ENCODE assay signal across 8 cellular contexts in genomic region chrX:54044877-54045328, GRCh38. TPM values are rescaled to one million over a fixed set of nuclear protein-coding genes. Genes with fewer than 3 reads are reported as not detected.
DNase-seq lines count a peak whose midpoint lies in the region; TF ChIP-seq lines count a peak whose summit lies in the region.

No MANE protein-coding gene starts in this region.

- no peak for TF ChIP-seq POLR2A in erythroblast (IDR thresholded peaks at IDR 0.05; ENCODE audit: low read length)

- peak overlapping the region; percentile 51 for H3K4me3 ChIP-seq in GM12865 (ENCODE audit: low read depth, low read length)
- H3K4me3 ChIP-seq in LNCaP clone FGC (ENCODE audit: low read depth, low read length), result peak overlapping the region; percentile 48
- H3K4me3 ChIP-seq in mammary epithelial cell (replicated peaks in 1 of 3; ENCODE audit: insufficient read depth in 1 of 3, low read depth in 2 of 3, low read length in 3 of 3), result peak overlapping the region; percentile 32 to 49 (median 47)

- H3K79me2 ChIP-seq in mammary epithelial cell (ENCODE audit: insufficient read depth, low read length), result peaks cover 13% of the 10 kb centered on the region

- DNase-seq in GM12865 (ENCODE audit: low read depth) (no peak), LNCaP clone FGC (ENCODE audit: low read depth) (no peak), mammary epithelial cell (no peak), mesothelial cell of epicardium (ENCODE audit: low spot score in 2 of 2, unreplicated experiment in 2 of 2) (no peak), dedifferentiated amniotic fluid mesenchymal stem cell (ENCODE audit: extremely low spot score) (no peak), GM13977 (ENCODE audit: low spot score) (no peak), activated gamma-delta T cell (lab: John Stamatoyannopoulos, UW) (no peak), erythroblast (lab: John Stamatoyannopoulos, UW) (no peak)

- H3K4me2 ChIP-seq in mammary epithelial cell (ENCODE audit: insufficient read depth, low read depth, low read length), result peak overlapping the region; percentile 79

- in situ Hi-C loops in mammary epithelial cell (cut with MboI; ENCODE audit: low sequenced_read_pairs in 2 of 2), result loop anchor here in 1 of 2 donors (25.0 kb wide), 1 partner anchor 142 kb away; the partner anchor contains the start of gene FAM120C
- in situ Hi-C loops in GM13977 (cut with MboI; ENCODE audit: low pct_unique_long_range_greater_than_20kb, low sequenced_read_pairs, unreplicated experiment), result no loop called here

- peak overlapping the region; percentile 73 for H3K27ac ChIP-seq in mammary epithelial cell (ENCODE audit: insufficient read depth, low read depth, low read length)

- no peaks in the 10 kb centered on the region for H3K27me3 ChIP-seq in mammary epithelial cell (ENCODE audit: insufficient read depth, low read length)

- H3K9ac ChIP-seq in mammary epithelial cell (ENCODE audit: insufficient read depth, low read length), result peak overlapping the region; percentile 62

- TF ChIP-seq CTCF in GM12865 (IDR thresholded peaks at IDR 0.05; ENCODE audit: insufficient read depth, low read depth, low read length, missing control alignments), result no peak
- no peak for TF ChIP-seq CTCF in LNCaP clone FGC (IDR thresholded peaks at IDR 0.05; ENCODE audit: control insufficient read depth, extremely low read depth, insufficient read depth)
- TF ChIP-seq CTCF in mammary epithelial cell (conservative IDR thresholded peaks at IDR 0.05 in 1 of 2, IDR thresholded peaks at IDR 0.05 in 1 of 2; ENCODE audit: extremely low read depth in 1 of 2, insufficient read depth in 1 of 2, low read depth in 1 of 2, low read length in 2 of 2), result no peak
- TF ChIP-seq CTCF in mesothelial cell of epicardium (IDR thresholded peaks at IDR 0.05; ENCODE audit: unreplicated experiment), result no peak
- TF ChIP-seq CTCF in GM13977 (IDR thresholded peaks at IDR 0.05; ENCODE audit: extremely low read depth, insufficient read depth, missing control alignments), result no peak

- H4K20me1 ChIP-seq in mammary epithelial cell (ENCODE audit: insufficient read depth, low read length), result no peaks in the 10 kb centered on the region

- no peaks in the 10 kb centered on the region for H3K9me3 ChIP-seq in mammary epithelial cell (replicated peaks; ENCODE audit: insufficient read depth, low read length)

- peak overlapping the region; percentile 90 for H3K4me3 Mint-ChIP-seq in mesothelial cell of epicardium

- peaks cover 15% of the 10 kb centered on the region for H3K4me1 Mint-ChIP-seq in mesothelial cell of epicardium

- peaks cover 7% of the 10 kb centered on the region for H3K36me3 ChIP-seq in mammary epithelial cell (ENCODE audit: insufficient read depth, low read length)

- CTCF ChIA-PET in mammary epithelial cell (lab: Charles Lee; ENCODE audit: low non-redundant PET), result interaction anchor here (0.7 kb wide), 1 partner anchor 737 kb away, joined by 6 read pairs; no protein-coding TSS in a partner anchor

- 48% methylated on average over 10 of the region's 10 CpGs for WGBS in mammary epithelial cell (ENCODE audit: low coverage, missing lambda C conversion rate)

- dilution Hi-C loops in mammary epithelial cell (cut with HindIII; ENCODE audit: low sequenced_read_pairs), result no loop called here

- BruUV-seq in mammary epithelial cell (replicated peaks; lab: Mats Ljungman, UMichigan), result TSS peak; percentile 78

- peaks cover 8% of the 10 kb centered on the region for H3K4me1 ChIP-seq in mammary epithelial cell (ENCODE audit: insufficient read depth, low read length)

- H3K27ac Mint-ChIP-seq in mesothelial cell of epicardium, result peak overlapping the region; percentile 99

- peak overlapping the region; percentile 83 for H2AFZ ChIP-seq in mammary epithelial cell (ENCODE audit: low read depth, low read length)

- intact Hi-C loops in mammary epithelial cell (cut with micrococcal nuclease), result loop anchor here (2.0 to 5.0 kb wide), 4 partner anchors 138 to 592 kb away; partner anchors contain the start of genes FAM120C and TSR2

- no peaks in the 10 kb centered on the region for H3K36me3 Mint-ChIP-seq in mesothelial cell of epicardium

- H3K27me3 Mint-ChIP-seq in mesothelial cell of epicardium (ENCODE audit: low read depth), result no peaks in the 10 kb centered on the region

- peaks cover 4% of the 10 kb centered on the region for H3K9me3 Mint-ChIP-seq in mesothelial cell of epicardium

RNA-seq across cellular contexts. Expression of gene PHF8, which starts 0.6 kb away (rescaled TPM):
- total RNA-seq in mammary epithelial cell, result 10 to 100 TPM; 16.0 to 23.8 TPM
- 7.3 TPM for polyA plus RNA-seq in mammary epithelial cell
- polyA minus RNA-seq in mammary epithelial cell, result 21.8 TPM
- 45.2 to 53.9 TPM (median 52.2 TPM) in 3 replicates for total RNA-seq in mesothelial cell of epicardium
